10 cellular contexts compared by ENCODE assay signal in genomic region chr18:74623047-74623816, GRCh38. TPM values are rescaled to one million over a fixed set of nuclear protein-coding genes. Genes with fewer than 3 reads are reported as not detected.
A peak's percentile ranks its signal among the peaks of the same experiment; 100 is the strongest.
DNase-seq lines count a peak whose midpoint lies in the region; ATAC-seq and TF ChIP-seq lines count a peak whose summit lies in the region.
"Had no signal": no experiment of that assay in that cellular context is flagged by ENCODE, and none has a peak within 500 bp of the region (broad histone marks: within the 10 kb centered on the region; RNA-seq: fewer than 3 reads in every experiment).

No MANE protein-coding gene starts in this region.

- no peaks in the 10 kb centered on the region for H3K4me1 ChIP-seq in aorta (ENCODE audit: control insufficient read depth in 1 of 2, insufficient read depth in 2 of 2, low read length in 2 of 2)
- H3K4me1 ChIP-seq: tibial artery had no signal

- peak; percentile 33 for ATAC-seq in aorta (ENCODE audit: low FRiP score)
- ATAC-seq in GM18861 (IDR thresholded peaks at IDR 0.05; ENCODE audit: unreplicated experiment), result no peak
- ATAC-seq in HG02938 (IDR thresholded peaks at IDR 0.05; ENCODE audit: unreplicated experiment), result no peak

- in situ Hi-C loops in SK-MEL-5 (cut with HindIII; ENCODE audit: low pct_unique_long_range_greater_than_20kb, low sequenced_read_pairs), result no loop called here

- intact Hi-C loops in aorta (cut with DNase I), result no loop called here

- H3K9me3 ChIP-seq in aorta (ENCODE audit: control insufficient read depth, low read length), result no peaks in the 10 kb centered on the region
- H3K9me3 ChIP-seq: tibial artery had no signal

- DNase-seq in stimulated activated naive CD4-positive, alpha-beta T cell (lab: John Stamatoyannopoulos, UW), result peak; percentile 22 to 64 (median 31)
- DNase-seq in stimulated activated naive CD4-positive, alpha-beta T cell treated with Interleukin-2 at 50 U/mL for 16 hours (lab: John Stamatoyannopoulos, UW), result no peak
- DNase-seq in SK-MEL-5 (ENCODE audit: low read depth, low spot score) (peak; percentile 45), fibroblast of the aortic adventitia (ENCODE audit: low read depth) (peak; percentile 28), aorta (no peak), kidney glomerular epithelial cell (lab: John Stamatoyannopoulos, UW) (no peak)
- DNase-seq: NCI-H82, tibial artery had no signal

- no peak overlapping the region for H3K4me3 ChIP-seq in fibroblast of the aortic adventitia (ENCODE audit: low read depth, low read length)
- no peak overlapping the region for H3K4me3 ChIP-seq in aorta (ENCODE audit: low read length in 2 of 2)
- H3K4me3 ChIP-seq: tibial artery had no signal

- H3K27ac ChIP-seq in aorta (ENCODE audit: low read depth in 1 of 2, low read length in 2 of 2), result no peak overlapping the region
- H3K27ac ChIP-seq: tibial artery had no signal

- TF ChIP-seq CTCF in fibroblast of the aortic adventitia (IDR thresholded peaks at IDR 0.05; ENCODE audit: insufficient read depth, low read length), result peak; percentile 43

- 68 to 71% methylated on average over 24 of the region's 24 CpGs for WGBS in aorta, 2 donors

- H3K36me3 ChIP-seq in aorta (ENCODE audit: control insufficient read depth in 1 of 2, insufficient read depth in 2 of 2, low read length in 1 of 2), result no peaks in the 10 kb centered on the region
- H3K36me3 ChIP-seq: tibial artery had no signal

- no peaks in the 10 kb centered on the region for H3K27me3 ChIP-seq in aorta (ENCODE audit: control insufficient read depth in 1 of 2, insufficient read depth in 2 of 2, low read length in 1 of 2)
- H3K27me3 ChIP-seq: tibial artery had no signal

RNA-seq across cellular contexts. Expression of gene ZNF407, which starts 25.6 kb away (rescaled TPM):
- 9.1 and 10.5 TPM in 2 replicates for total RNA-seq in SK-MEL-5 (2014; rRNA removed; shearing (Covaris generic))
- 4.7 and 5.4 TPM in 2 replicates for polyA plus RNA-seq in SK-MEL-5 (2015; cell fraction: cytosol; rRNA removed)
- 4.6 and 8.0 TPM in 2 replicates for polyA plus RNA-seq in SK-MEL-5 (2015; cell fraction: nucleus; rRNA removed)
- total RNA-seq in fibroblast of the aortic adventitia (ENCODE audit: low replicate concordance), result 21.7 and 23.8 TPM in 2 replicates
- total RNA-seq in aorta, result 10 to 100 TPM; 16.0 to 21.1 TPM
- 1 to 10 TPM; 1.3 to 3.0 TPM for polyA plus RNA-seq in aorta

Comparison
In these comparisons a context has a peak if more than half of its experiments do, and no peak if none do; other contexts are left out.
1. DNase-seq: peak in stimulated activated naive CD4-positive, alpha-beta T cell (6 of 6), SK-MEL-5 (single experiment) and fibroblast of the aortic adventitia (single experiment); none in stimulated activated naive CD4-positive, alpha-beta T cell treated with Interleukin-2 at 50 U/mL for 16 hours (single experiment), aorta (0 of 2) and kidney glomerular epithelial cell (single experiment).